Comparison of ENCODE assay signal across 1 cellular context in genomic region chr17:60139438-60140285, GRCh38.
TF ChIP-seq lines count a peak whose summit lies in the region.

No MANE protein-coding gene starts in this region.

TF ChIP-seq in K562, 482 proteins besides CTCF, POLR2A, EP300 and RAD21 (continued from another document and continues in another):
- peak; percentile 100 for TF ChIP-seq ARID4B (CRISPR knock-in tag; IDR thresholded peaks at IDR 0.05)
- peak; percentile 69; the same call in 1 of the 2 replicates for TF ChIP-seq ZNF395 (CRISPR knock-in tag; IDR thresholded peaks at IDR 0.05)
- no peak for TF ChIP-seq TAF9B (IDR thresholded peaks at IDR 0.05; ENCODE audit: partially characterized antibody)
- no peak for TF ChIP-seq TBL1XR1 (IDR thresholded peaks at IDR 0.05; ENCODE audit: low read length in 2 of 2)
- no peak for TF ChIP-seq SREBF2 (CRISPR knock-in tag; IDR thresholded peaks at IDR 0.05)
- TF ChIP-seq, protein P1, sequence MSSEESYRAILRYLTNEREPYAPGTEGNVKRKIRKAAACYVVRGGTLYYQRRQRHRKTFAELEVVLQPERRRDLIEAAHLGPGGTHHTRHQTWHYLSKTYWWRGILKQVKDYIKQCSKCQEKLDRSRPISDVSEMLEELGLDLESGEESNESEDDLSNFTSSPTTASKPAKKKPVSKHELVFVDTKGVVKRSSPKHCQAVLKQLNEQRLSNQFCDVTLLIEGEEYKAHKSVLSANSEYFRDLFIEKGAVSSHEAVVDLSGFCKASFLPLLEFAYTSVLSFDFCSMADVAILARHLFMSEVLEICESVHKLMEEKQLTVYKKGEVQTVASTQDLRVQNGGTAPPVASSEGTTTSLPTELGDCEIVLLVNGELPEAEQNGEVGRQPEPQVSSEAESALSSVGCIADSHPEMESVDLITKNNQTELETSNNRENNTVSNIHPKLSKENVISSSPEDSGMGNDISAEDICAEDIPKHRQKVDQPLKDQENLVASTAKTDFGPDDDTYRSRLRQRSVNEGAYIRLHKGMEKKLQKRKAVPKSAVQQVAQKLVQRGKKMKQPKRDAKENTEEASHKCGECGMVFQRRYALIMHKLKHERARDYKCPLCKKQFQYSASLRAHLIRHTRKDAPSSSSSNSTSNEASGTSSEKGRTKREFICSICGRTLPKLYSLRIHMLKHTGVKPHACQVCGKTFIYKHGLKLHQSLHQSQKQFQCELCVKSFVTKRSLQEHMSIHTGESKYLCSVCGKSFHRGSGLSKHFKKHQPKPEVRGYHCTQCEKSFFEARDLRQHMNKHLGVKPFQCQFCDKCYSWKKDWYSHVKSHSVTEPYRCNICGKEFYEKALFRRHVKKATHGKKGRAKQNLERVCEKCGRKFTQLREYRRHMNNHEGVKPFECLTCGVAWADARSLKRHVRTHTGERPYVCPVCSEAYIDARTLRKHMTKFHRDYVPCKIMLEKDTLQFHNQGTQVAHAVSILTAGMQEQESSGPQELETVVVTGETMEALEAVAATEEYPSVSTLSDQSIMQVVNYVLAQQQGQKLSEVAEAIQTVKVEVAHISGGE (CRISPR knock-in tag; IDR thresholded peaks at IDR 0.05) = peak; percentile 20 to 75 (median 38); a peak in 3 of 6 replicates
- TF ChIP-seq AFF4 (CRISPR knock-in tag; IDR thresholded peaks at IDR 0.05) = peak; percentile 90
- no peak for TF ChIP-seq ZBTB12 (CRISPR knock-in tag; IDR thresholded peaks at IDR 0.05)
- TF ChIP-seq, protein P2, sequence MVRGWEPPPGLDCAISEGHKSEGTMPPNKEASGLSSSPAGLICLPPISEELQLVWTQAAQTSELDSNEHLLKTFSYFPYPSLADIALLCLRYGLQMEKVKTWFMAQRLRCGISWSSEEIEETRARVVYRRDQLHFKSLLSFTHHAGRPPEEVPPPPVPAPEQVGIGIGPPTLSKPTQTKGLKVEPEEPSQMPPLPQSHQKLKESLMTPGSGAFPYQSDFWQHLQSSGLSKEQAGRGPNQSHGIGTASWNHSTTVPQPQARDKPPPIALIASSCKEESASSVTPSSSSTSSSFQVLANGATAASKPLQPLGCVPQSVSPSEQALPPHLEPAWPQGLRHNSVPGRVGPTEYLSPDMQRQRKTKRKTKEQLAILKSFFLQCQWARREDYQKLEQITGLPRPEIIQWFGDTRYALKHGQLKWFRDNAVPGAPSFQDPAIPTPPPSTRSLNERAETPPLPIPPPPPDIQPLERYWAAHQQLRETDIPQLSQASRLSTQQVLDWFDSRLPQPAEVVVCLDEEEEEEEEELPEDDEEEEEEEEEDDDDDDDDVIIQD (CRISPR knock-in tag; IDR thresholded peaks at IDR 0.05) = no peak
- no peak for TF ChIP-seq THAP12 (CRISPR knock-in tag; IDR thresholded peaks at IDR 0.05)
- no peak for TF ChIP-seq NBN (IDR thresholded peaks at IDR 0.05; ENCODE audit: low read depth)
- 0 out of 2 replicates have a peak, but pooled peaks have one; percentile 33 for TF ChIP-seq ZNF24 (IDR thresholded peaks at IDR 0.05)
- no peak for TF ChIP-seq NFIX (CRISPR knock-in tag; IDR thresholded peaks at IDR 0.05; ENCODE audit: low read depth)
- TF ChIP-seq MYNN (IDR thresholded peaks at IDR 0.05) = no peak
- TF ChIP-seq MYNN (CRISPR knock-in tag; IDR thresholded peaks at IDR 0.05) = no peak; the same call in 1 of the 2 replicates
- TF ChIP-seq ZBTB1 (CRISPR knock-in tag; IDR thresholded peaks at IDR 0.05; ENCODE audit: borderline replicate concordance, low read depth) = peak; percentile 91
- TF ChIP-seq RBM17 (IDR thresholded peaks at IDR 0.05; ENCODE audit: borderline replicate concordance, low read depth, low read length) = no peak
- TF ChIP-seq, protein P3, sequence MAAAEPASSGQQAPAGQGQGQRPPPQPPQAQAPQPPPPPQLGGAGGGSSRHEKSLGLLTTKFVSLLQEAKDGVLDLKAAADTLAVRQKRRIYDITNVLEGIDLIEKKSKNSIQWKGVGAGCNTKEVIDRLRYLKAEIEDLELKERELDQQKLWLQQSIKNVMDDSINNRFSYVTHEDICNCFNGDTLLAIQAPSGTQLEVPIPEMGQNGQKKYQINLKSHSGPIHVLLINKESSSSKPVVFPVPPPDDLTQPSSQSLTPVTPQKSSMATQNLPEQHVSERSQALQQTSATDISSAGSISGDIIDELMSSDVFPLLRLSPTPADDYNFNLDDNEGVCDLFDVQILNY (CRISPR knock-in tag; IDR thresholded peaks at IDR 0.05) = no peak
- TF ChIP-seq TFAM (CRISPR knock-in tag; conservative IDR thresholded peaks at IDR 0.05) = no peak
- TF ChIP-seq ZNF512 (tag; IDR thresholded peaks at IDR 0.05) = no peak
- no peak for TF ChIP-seq GATA2 (CRISPR knock-in tag; IDR thresholded peaks at IDR 0.05)
- TF ChIP-seq ZKSCAN8 (CRISPR knock-in tag; IDR thresholded peaks at IDR 0.05) = no peak
- TF ChIP-seq FOXM1 (IDR thresholded peaks at IDR 0.05; ENCODE audit: low read depth) = no peak
- TF ChIP-seq FOXM1 (CRISPR knock-in tag; IDR thresholded peaks at IDR 0.05; ENCODE audit: low read depth) = 0 out of 2 replicates have a peak, but pooled peaks have one; percentile 92
- no peak for TF ChIP-seq HDAC3 (IDR thresholded peaks at IDR 0.05; ENCODE audit: borderline replicate concordance, partially characterized antibody)
- peak; percentile 92 for TF ChIP-seq ZBTB7A (IDR thresholded peaks at IDR 0.05; ENCODE audit: borderline replicate concordance, control insufficient read depth, low read depth, low read length)
- TF ChIP-seq, protein P4, sequence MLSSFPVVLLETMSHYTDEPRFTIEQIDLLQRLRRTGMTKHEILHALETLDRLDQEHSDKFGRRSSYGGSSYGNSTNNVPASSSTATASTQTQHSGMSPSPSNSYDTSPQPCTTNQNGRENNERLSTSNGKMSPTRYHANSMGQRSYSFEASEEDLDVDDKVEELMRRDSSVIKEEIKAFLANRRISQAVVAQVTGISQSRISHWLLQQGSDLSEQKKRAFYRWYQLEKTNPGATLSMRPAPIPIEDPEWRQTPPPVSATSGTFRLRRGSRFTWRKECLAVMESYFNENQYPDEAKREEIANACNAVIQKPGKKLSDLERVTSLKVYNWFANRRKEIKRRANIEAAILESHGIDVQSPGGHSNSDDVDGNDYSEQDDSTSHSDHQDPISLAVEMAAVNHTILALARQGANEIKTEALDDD (IDR thresholded peaks at IDR 0.05) = no peak
- no peak for TF ChIP-seq TRIM28 (IDR thresholded peaks at IDR 0.05)
